In the genomic region with DNA sequence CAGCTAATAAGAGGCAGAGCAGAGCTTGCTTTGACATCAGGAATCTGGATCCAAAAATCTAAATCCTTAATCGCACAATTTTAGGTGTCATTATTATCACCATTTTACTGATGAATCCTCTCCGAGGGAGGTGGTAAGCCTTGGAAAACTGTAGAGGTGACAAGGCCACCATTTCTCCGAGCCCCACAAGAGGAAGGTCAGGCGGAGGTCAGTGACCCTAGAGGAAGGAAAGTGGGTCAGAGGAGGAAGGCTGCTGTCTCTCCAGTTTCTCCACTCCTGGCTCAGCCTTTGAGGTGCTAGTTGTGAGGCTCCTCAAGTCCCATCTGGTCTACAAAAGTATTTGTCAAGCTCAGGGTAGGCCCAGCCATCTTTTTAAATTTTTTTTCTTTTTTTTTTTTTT, we compare ENCODE assay signal across 20 cellular contexts. TPM values are rescaled to one million over a fixed set of nuclear protein-coding genes. Genes with fewer than 3 reads are reported as not detected.
DNase-seq lines count a peak whose midpoint lies in the region; ATAC-seq and TF ChIP-seq lines count a peak whose summit lies in the region.
"Had no signal": no experiment of that assay in that cellular context is flagged by ENCODE, and none has a peak within 500 bp of the region (broad histone marks: within the 10 kb centered on the region; RNA-seq: fewer than 3 reads in every experiment).

No MANE protein-coding gene starts in this region.

- WGBS in heart left ventricle, 4 donors, result 48 to 60% (median 56%) methylated on average over 4 of the region's 4 CpGs
- 81% methylated on average over 3 of the region's 4 CpGs for WGBS in mesenchymal stem cell

- no peak for ATAC-seq in heart left ventricle
- no peak for ATAC-seq in GM21825 (IDR thresholded peaks at IDR 0.05; ENCODE audit: unreplicated experiment)
- ATAC-seq: activated CD8-positive, alpha-beta memory T cell treated with anti-CD3 and anti-CD28 coated beads, Interleukin-2, amount 10 ng/mL, durations not matched to agents 7 days and 5 days; body of pancreas; HCT116 had no signal

- H3K9ac ChIP-seq in mesenchymal stem cell (ENCODE audit: low read length) (peak overlapping the region; percentile 97), subcutaneous abdominal adipose tissue (ENCODE audit: low read length in 5 of 5) (peak overlapping the region in 2 of 5 donors; percentile 66 to 95)

- H3K4me1 Mint-ChIP-seq in activated naive CD4-positive, alpha-beta T cell treated with anti-CD3 and anti-CD28 coated beads for 36 hours (ENCODE audit: low read depth), result peaks cover 26% of the 10 kb centered on the region

- H3K27ac Mint-ChIP-seq in activated naive CD4-positive, alpha-beta T cell treated with anti-CD3 and anti-CD28 coated beads for 36 hours, result no peak overlapping the region
- H3K27ac Mint-ChIP-seq: activated B cell treated with CpG ODN at 0.5 μM for 24 hours; activated CD8-positive, alpha-beta memory T cell treated with anti-CD3 and anti-CD28 coated beads, Interleukin-2, amount 10 ng/mL, durations not matched to agents 7 days and 5 days had no signal

- H2AK5ac ChIP-seq in mesenchymal stem cell (ENCODE audit: low read length, severe bottlenecking), result no peak overlapping the region

- H3K9me3 ChIP-seq in heart left ventricle, result no peaks in the 10 kb centered on the region
- no peaks in the 10 kb centered on the region for H3K9me3 ChIP-seq in ascending aorta
- H3K9me3 ChIP-seq in mesenchymal stem cell (ENCODE audit: control insufficient read depth, low read length), result no peaks in the 10 kb centered on the region
- no peaks in the 10 kb centered on the region for H3K9me3 ChIP-seq in subcutaneous abdominal adipose tissue (ENCODE audit: control insufficient read depth in 5 of 5, low read length in 5 of 5)
- H3K9me3 ChIP-seq: body of pancreas had no signal

- H4K8ac ChIP-seq in mesenchymal stem cell (ENCODE audit: low read length), result no peak overlapping the region

- no peak overlapping the region for H2BK5ac ChIP-seq in mesenchymal stem cell (ENCODE audit: low read depth, low read length, poor library complexity, severe bottlenecking)

- peak overlapping the region; percentile 48 for H2BK15ac ChIP-seq in mesenchymal stem cell (ENCODE audit: low read depth, poor library complexity, severe bottlenecking)

- TF ChIP-seq CTCF in heart left ventricle (IDR thresholded peaks at IDR 0.05) (no peak), ascending aorta (IDR thresholded peaks at IDR 0.05) (no peak)

- no peak for DNase-seq in heart left ventricle
- DNase-seq in cardiac septum (ENCODE audit: low spot score), result no peak
- DNase-seq in ascending aorta (ENCODE audit: low spot score in 2 of 2), result no peak
- no peak for DNase-seq in mesenchymal stem cell
- no peak for DNase-seq in RKO (ENCODE audit: low spot score)
- DNase-seq in activated naive CD4-positive, alpha-beta T cell treated with anti-CD3 and anti-CD28 coated beads for 36 hours, result no peak
- DNase-seq: activated B cell treated with CpG ODN at 0.5 μM for 24 hours; activated CD8-positive, alpha-beta memory T cell treated with anti-CD3 and anti-CD28 coated beads, Interleukin-2, amount 10 ng/mL, durations not matched to agents 7 days and 5 days; activated gamma-delta T cell treated with Interleukin-2 at 50 U/mL for 16 hours; body of pancreas; CD8-positive, alpha-beta memory T cell; effector CD8-positive, alpha-beta T cell; NCI-H1694 treated with DMSO at 0.1 percent for 48 hours; NCI-H446; occipital lobe; stimulated activated CD4-positive, alpha-beta T cell treated with anti-CD3 and anti-CD28 coated beads, Interleukin-12 subunit alpha, Interleukin-12 subunit beta, amount 100 ng/mL, for 4 hours had no signal

- CTCF ChIA-PET in activated naive CD4-positive, alpha-beta T cell treated with anti-CD3 and anti-CD28 coated beads for 36 hours (lab: Charles Lee), result interaction anchor here (0.6 to 0.7 kb wide), 2 partner anchors 141 to 354 kb away, joined by 3 to 4 read pairs; a partner anchor contains a TSS

- H3K9me3 Mint-ChIP-seq in activated naive CD4-positive, alpha-beta T cell treated with anti-CD3 and anti-CD28 coated beads for 36 hours, result no peaks in the 10 kb centered on the region
- H3K9me3 Mint-ChIP-seq: activated B cell treated with CpG ODN at 0.5 μM for 24 hours; CD8-positive, alpha-beta memory T cell had no signal

- no peak overlapping the region for H3K14ac ChIP-seq in mesenchymal stem cell (ENCODE audit: low read length in 2 of 2)

- H3K18ac ChIP-seq in mesenchymal stem cell (ENCODE audit: low read depth in 1 of 2, low read length in 2 of 2), result no peak overlapping the region

- H3K79me1 ChIP-seq in mesenchymal stem cell (replicated peaks; ENCODE audit: low read length, poor library complexity, severe bottlenecking), result peaks cover 1% of the 10 kb centered on the region

- H3K23ac ChIP-seq in mesenchymal stem cell (ENCODE audit: low read length in 2 of 2), result no peak overlapping the region

- intact Hi-C loops in heart left ventricle (cut with DNase I) (loop anchor here in 2 of 10 donors (5.0 to 10.0 kb wide), 2 partner anchors 86 to 89 kb away; a partner anchor contains a TSS), cardiac septum (cut with DNase I) (loop anchor here (5.0 kb wide), 2 partner anchors 89 to 141 kb away; a partner anchor contains a TSS), ascending aorta (cut with DNase I) (loop anchor here (5.0 to 10.0 kb wide), 3 partner anchors 89 to 1064 kb away; a partner anchor contains a TSS)
- intact Hi-C loops in activated naive CD4-positive, alpha-beta T cell treated with anti-CD3 and anti-CD28 coated beads for 36 hours (cut with micrococcal nuclease), result no loop called here

- H3K4me3 Mint-ChIP-seq in activated naive CD4-positive, alpha-beta T cell treated with anti-CD3 and anti-CD28 coated beads for 36 hours, result no peak overlapping the region
- H3K4me3 Mint-ChIP-seq: activated B cell treated with CpG ODN at 0.5 μM for 24 hours; activated CD8-positive, alpha-beta memory T cell treated with anti-CD3 and anti-CD28 coated beads, Interleukin-2, amount 10 ng/mL, durations not matched to agents 7 days and 5 days had no signal

- H2BK120ac ChIP-seq in mesenchymal stem cell (ENCODE audit: low read depth, low read length), result no peak overlapping the region

- no peak overlapping the region for H2BK12ac ChIP-seq in mesenchymal stem cell (ENCODE audit: low read length in 2 of 2)

- H4K91ac ChIP-seq in mesenchymal stem cell (ENCODE audit: low read length), result no peak overlapping the region

- no peak overlapping the region for H3K4ac ChIP-seq in mesenchymal stem cell (ENCODE audit: low read depth in 1 of 2, low read length in 2 of 2)

- TF ChIP-seq POLR2A in heart left ventricle (IDR thresholded peaks at IDR 0.05), result no peak

- H3K27me3 ChIP-seq in heart left ventricle (no peaks in the 10 kb centered on the region), ascending aorta (no peaks in the 10 kb centered on the region), mesenchymal stem cell (ENCODE audit: control insufficient read depth in 1 of 2, insufficient read depth in 1 of 2, low read length in 2 of 2) (no peaks in the 10 kb centered on the region), subcutaneous abdominal adipose tissue (ENCODE audit: control insufficient read depth in 5 of 5, insufficient read depth in 4 of 5, low read length in 5 of 5) (no peaks in the 10 kb centered on the region)
- H3K27me3 ChIP-seq: body of pancreas had no signal

- peaks cover 4% of the 10 kb centered on the region for H3K36me3 Mint-ChIP-seq in activated naive CD4-positive, alpha-beta T cell treated with anti-CD3 and anti-CD28 coated beads for 36 hours (ENCODE audit: low read depth)

- no peak overlapping the region for H3K4me2 ChIP-seq in mesenchymal stem cell (ENCODE audit: low read length, poor library complexity, severe bottlenecking)

- no peaks in the 10 kb centered on the region for H3K27me3 Mint-ChIP-seq in activated naive CD4-positive, alpha-beta T cell treated with anti-CD3 and anti-CD28 coated beads for 36 hours (ENCODE audit: low read depth)
- H3K27me3 Mint-ChIP-seq: activated B cell treated with CpG ODN at 0.5 μM for 24 hours; activated CD8-positive, alpha-beta memory T cell treated with anti-CD3 and anti-CD28 coated beads, Interleukin-2, amount 10 ng/mL, durations not matched to agents 7 days and 5 days; CD8-positive, alpha-beta memory T cell had no signal

- H2AFZ ChIP-seq in mesenchymal stem cell (ENCODE audit: low read depth, low read length), result no peak overlapping the region

- peak overlapping the region in 11 of 12 donors; percentile 42 to 98 (median 94) for H3K27ac ChIP-seq in heart left ventricle
- H3K27ac ChIP-seq in ascending aorta, result peak overlapping the region; percentile 12 to 56
- H3K27ac ChIP-seq in mesenchymal stem cell (ENCODE audit: low read length, poor library complexity, severe bottlenecking), result no peak overlapping the region
- H3K27ac ChIP-seq in subcutaneous abdominal adipose tissue (ENCODE audit: low read depth, low read length), result peak overlapping the region; percentile 78
- H3K27ac ChIP-seq: body of pancreas, HL-60 had no signal

- peaks cover 2 to 86% (median 58%) of the 10 kb centered on the region in 12 donors for H3K4me1 ChIP-seq in heart left ventricle
- H3K4me1 ChIP-seq in ascending aorta, result peaks cover 18 to 40% of the 10 kb centered on the region in 2 donors
- H3K4me1 ChIP-seq in mesenchymal stem cell (ENCODE audit: control insufficient read depth, insufficient read depth, low read depth, low read length), result peaks cover 22% of the 10 kb centered on the region
- peaks cover 13 to 78% (median 74%) of the 10 kb centered on the region in 5 donors for H3K4me1 ChIP-seq in subcutaneous abdominal adipose tissue (ENCODE audit: control insufficient read depth in 5 of 5, insufficient read depth in 5 of 5, low read length in 5 of 5)

- peaks cover 0 to 13% (median 6%) of the 10 kb centered on the region in 9 donors for H3K36me3 ChIP-seq in heart left ventricle
- peaks cover 4 to 8% of the 10 kb centered on the region in 2 donors for H3K36me3 ChIP-seq in ascending aorta
- H3K36me3 ChIP-seq in mesenchymal stem cell (ENCODE audit: control insufficient read depth in 1 of 2, insufficient read depth in 2 of 2, low read depth in 1 of 2, low read length in 2 of 2), result peaks cover 8 to 11% of the 10 kb centered on the region in 2 experiments
- peaks cover 0 to 7% (median 3%) of the 10 kb centered on the region in 5 donors for H3K36me3 ChIP-seq in subcutaneous abdominal adipose tissue (ENCODE audit: control insufficient read depth in 5 of 5, insufficient read depth in 5 of 5, low read length in 5 of 5)

- H3K4me3 ChIP-seq in heart left ventricle (peak overlapping the region in 1 of 12 donors; percentile 79), ascending aorta (peak overlapping the region in 1 of 2 donors; percentile 80), mesenchymal stem cell (ENCODE audit: insufficient read depth in 1 of 2, low read depth in 1 of 2, low read length in 2 of 2) (peak overlapping the region in 1 of 2 experiments; percentile 83), subcutaneous abdominal adipose tissue (ENCODE audit: low read depth in 1 of 5, low read length in 5 of 5) (no peak overlapping the region)
- H3K4me3 ChIP-seq: body of pancreas had no signal

RNA-seq across cellular contexts. Expression of a gene that starts 3.2 kb away (rescaled TPM):
- total RNA-seq in heart left ventricle, result 10 to 100 TPM; 53.4 to 94.2 (median 70.9) TPM
- polyA plus RNA-seq in heart left ventricle, result 10 to 100 TPM; 36.3 to 59.8 TPM
- 68.6 TPM for total RNA-seq in cardiac septum
- total RNA-seq in ascending aorta, result 36.6 TPM
- polyA plus RNA-seq in mesenchymal stem cell (2013, experiment 1 of 2), result 67.6 TPM
- 65.3 TPM for polyA plus RNA-seq in mesenchymal stem cell (2013, experiment 2 of 2)
- total RNA-seq in activated naive CD4-positive, alpha-beta T cell treated with anti-CD3 and anti-CD28 coated beads for 36 hours, result 10 to 100 TPM; 19.6 to 19.9 TPM

RNA-seq across cellular contexts. Expression of a gene that starts 16.3 kb away (rescaled TPM):
- 100 to 1,000 TPM; 225 to 400 (median 337) TPM for total RNA-seq in heart left ventricle
- polyA plus RNA-seq in heart left ventricle, result 100 to 1,000 TPM; 291 to 431 TPM
- total RNA-seq in cardiac septum, result 317 TPM
- 101 TPM for total RNA-seq in ascending aorta
- 465 TPM for polyA plus RNA-seq in mesenchymal stem cell (2013, experiment 1 of 2)
- 472 TPM for polyA plus RNA-seq in mesenchymal stem cell (2013, experiment 2 of 2)
- total RNA-seq in activated naive CD4-positive, alpha-beta T cell treated with anti-CD3 and anti-CD28 coated beads for 36 hours, result 100 to 1,000 TPM; 206 to 212 TPM

RNA-seq across cellular contexts. Expression of a gene that starts 23.2 kb away (rescaled TPM):
- total RNA-seq in heart left ventricle (10 to 100 TPM; 24.5 to 39.0 (median 30.9) TPM), cardiac septum (33.4 TPM), ascending aorta (24.7 TPM)
- polyA plus RNA-seq in heart left ventricle, result 10 to 100 TPM; 28.5 to 58.2 TPM
- 22.7 TPM for polyA plus RNA-seq in mesenchymal stem cell (2013, experiment 1 of 2)
- 22.7 TPM for polyA plus RNA-seq in mesenchymal stem cell (2013, experiment 2 of 2)
- 10 to 100 TPM; 48.8 to 56.4 TPM for total RNA-seq in activated naive CD4-positive, alpha-beta T cell treated with anti-CD3 and anti-CD28 coated beads for 36 hours

RNA-seq across cellular contexts. Expression of a gene that starts 27.6 kb away (rescaled TPM):
- total RNA-seq in heart left ventricle (10 to 100 TPM; 58.2 to 81.9 (median 69.2) TPM), cardiac septum (61.5 TPM), ascending aorta (93.3 TPM)
- 10 to 100 TPM; 63.4 to 80.5 TPM for polyA plus RNA-seq in heart left ventricle
- polyA plus RNA-seq in mesenchymal stem cell (2013, experiment 1 of 2), result 24.1 TPM
- polyA plus RNA-seq in mesenchymal stem cell (2013, experiment 2 of 2), result 23.9 TPM
- 10 to 100 TPM; 38.5 to 39.1 TPM for total RNA-seq in activated naive CD4-positive, alpha-beta T cell treated with anti-CD3 and anti-CD28 coated beads for 36 hours
